8 cellular contexts compared by ENCODE assay signal in genomic region chr1:182604128-182604834, GRCh38.
DNase-seq lines count a peak whose midpoint lies in the region; ATAC-seq and TF ChIP-seq lines count a peak whose summit lies in the region.

RGS16 (minus strand) TSS chr1:182604389; CDS start chr1:182604259, 130 bp downstream.

- in situ Hi-C loops in GM18951 (cut with MboI; ENCODE audit: low sequenced_read_pairs, unreplicated experiment): no loop called here

- ATAC-seq in HG03175 (IDR thresholded peaks at IDR 0.05; ENCODE audit: unreplicated experiment): peak; percentile 92

- peak; percentile 94 for DNase-seq in AG08396 (ENCODE audit: low spot score)
- DNase-seq in NCI-H226: peak; percentile 67
- peak; percentile 70 for DNase-seq in activated CD4-positive, CD25-positive, alpha-beta regulatory T cell treated with anti-CD3 and anti-CD28 coated beads, Interleukin-2, amount 50 U/mL, for 16 hours (ENCODE audit: low read depth, low spot score)
- peak in 59 of 61 donors; percentile 45 to 92 (median 77) for DNase-seq in caudate nucleus (lab: John Stamatoyannopoulos, UW)
- peak; percentile 96 for DNase-seq in islet precursor cell
- DNase-seq in stimulated activated CD4-positive, alpha-beta T cell treated with anti-CD3 and anti-CD28 coated beads, Interleukin-15, amount 100 ng/mL, for 1 hour (ENCODE audit: low read depth in 1 of 2, low spot score in 1 of 2): peak; percentile 81 to 91

- peak within 1 kb of the TSS; percentile 16 for H3K27ac ChIP-seq in caudate nucleus (ENCODE audit: low read depth, low read length)

- peak; percentile 99 for TF ChIP-seq POLR2A in GM18951 (IDR thresholded peaks at IDR 0.05; ENCODE audit: extremely low read depth, insufficient read depth, insufficient read length)

Comparison
In these comparisons a context has a peak if more than half of its experiments do, and no peak if none do; other contexts are left out.
1. Peak in every context shown above with its lines: DNase-seq, ATAC-seq and H3K27ac ChIP-seq.